In the genomic region with DNA sequence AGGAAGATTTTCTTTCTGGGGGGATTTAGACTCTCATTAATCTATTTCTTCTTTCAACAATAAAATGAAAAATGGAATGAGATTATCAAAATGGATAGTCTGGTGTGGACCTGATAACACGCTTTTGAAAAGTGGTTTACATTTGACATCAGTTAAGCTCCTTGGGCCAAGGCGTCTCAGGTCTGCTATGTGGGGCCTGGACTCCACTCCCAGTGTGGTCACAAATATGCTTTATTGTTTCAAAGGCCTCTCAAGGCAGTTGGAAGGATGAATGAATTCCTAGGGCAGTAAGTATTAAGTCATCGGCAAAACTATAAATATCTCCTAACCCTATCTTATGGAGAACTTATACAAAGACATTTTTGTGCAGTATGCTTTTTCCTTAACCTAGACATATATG, we compare ENCODE assay signal across 26 cellular contexts.
DNase-seq lines count a peak whose midpoint lies in the region; ATAC-seq, FAIRE-seq and TF ChIP-seq lines count a peak whose summit lies in the region.
"Had no signal": no experiment of that assay in that cellular context is flagged by ENCODE, and none has a peak within 500 bp of the region (broad histone marks: within the 10 kb centered on the region; RNA-seq: fewer than 3 reads in every experiment).

No MANE protein-coding gene starts in this region.

- BruUV-seq in IMR-90 (replicated peaks; lab: Mats Ljungman, UMichigan) = no TSS peak

- H3K4me1 Mint-ChIP-seq in mesothelial cell of epicardium (peaks cover 30% of the 10 kb centered on the region), HFFc6 (ENCODE audit: low read depth) (peaks cover 11% of the 10 kb centered on the region; the same call in 1 of the 2 replicates)
- H3K4me1 Mint-ChIP-seq: CD14-positive monocyte; CD8-positive, alpha-beta memory T cell had no signal

- H3K14ac ChIP-seq in IMR-90 (replicated peaks; ENCODE audit: low read depth, low read length) = peak overlapping the region; percentile 64

- no peaks in the 10 kb centered on the region for H4K20me1 ChIP-seq in IMR-90 (ENCODE audit: insufficient read depth, low read length)
- H4K20me1 ChIP-seq: BLaER1 treated with 17β-estradiol and CSF1 and Interleukin-3, amounts not matched to agents 10 nM and 100 nM had no signal

- TF ChIP-seq POLR2A in IMR-90 (IDR thresholded peaks at IDR 0.05; ENCODE audit: low read depth, low read length) = no peak
- TF ChIP-seq POLR2A in GM12892 (IDR thresholded peaks at IDR 0.05; ENCODE audit: low read depth, low read length) = no peak

- no peaks in the 10 kb centered on the region for H3K9me3 ChIP-seq in IMR-90 (ENCODE audit: control insufficient read depth, insufficient read depth, low read length)
- no peaks in the 10 kb centered on the region for H3K9me3 ChIP-seq in tibial artery
- H3K9me3 ChIP-seq: A549; BE2C; BLaER1 treated with 17β-estradiol and CSF1 and Interleukin-3, amounts not matched to agents 10 nM and 100 nM had no signal

- no peak overlapping the region for H3K4ac ChIP-seq in IMR-90 (ENCODE audit: low read depth, low read length)

- CTCF ChIA-PET in IMR-90 (lab: Yijun Ruan, JAX) = interaction anchor here (0.6 kb wide), 1 partner anchor 1238 kb away, joined by 3 read pairs; no protein-coding TSS in a partner anchor

- 0 out of 2 replicates have a peak overlapping the region, but pooled peaks have one; percentile 29 for H3K23ac ChIP-seq in IMR-90 (ENCODE audit: low read depth, low read length)

- no peaks in the 10 kb centered on the region for H3K79me1 ChIP-seq in IMR-90 (ENCODE audit: low read depth in 1 of 2, low read length in 2 of 2)

- H2BK20ac ChIP-seq in IMR-90 (ENCODE audit: low read depth, low read length) = peak overlapping the region; percentile 46; the same call in 1 of the 2 replicates

- no CpG with 5 or more reads among the region's 3 CpGs for WGBS in IMR-90 (ENCODE audit: extremely low coverage in 2 of 2, insufficient read length in 1 of 2), 2 experiments

- no peak for TF ChIP-seq CTCF in IMR-90 (conservative IDR thresholded peaks at IDR 0.05; ENCODE audit: low read depth, low read length)
- no peak for TF ChIP-seq CTCF in mesothelial cell of epicardium (IDR thresholded peaks at IDR 0.05; ENCODE audit: unreplicated experiment)
- no peak for TF ChIP-seq CTCF in HFFc6 (IDR thresholded peaks at IDR 0.05)
- no peak for TF ChIP-seq CTCF in tibial artery (IDR thresholded peaks at IDR 0.05)

- no peak overlapping the region for H3K4me2 ChIP-seq in IMR-90 (ENCODE audit: low read depth, low read length)
- H3K4me2 ChIP-seq: A549; BLaER1 treated with 17β-estradiol and CSF1 and Interleukin-3, amounts not matched to agents 10 nM and 100 nM had no signal

- H3K27me3 Mint-ChIP-seq in mesothelial cell of epicardium (ENCODE audit: low read depth) (no peaks in the 10 kb centered on the region), HFFc6 (ENCODE audit: insufficient read depth) (no peaks in the 10 kb centered on the region)

- no peak for FAIRE-seq in GM12892 (lab: Jason Lieb, UNC)
- FAIRE-seq: A549, D721Med, G401.6, GM19239, H1 had no signal

- no peak overlapping the region for H3K18ac ChIP-seq in IMR-90 (ENCODE audit: low read depth, low read length)

- intact Hi-C loops in IMR-90 (cut with micrococcal nuclease) = loop anchor here (10.0 kb wide), 1 partner anchor 627 kb away; no protein-coding TSS in a partner anchor
- intact Hi-C loops in tibial artery (cut with DNase I; ENCODE audit: low total_unique reads) = no loop called here

- H3K4me1 ChIP-seq in IMR-90 (ENCODE audit: control insufficient read depth, insufficient read depth, low read length) (no peaks in the 10 kb centered on the region), tibial artery (no peaks in the 10 kb centered on the region)
- H3K4me1 ChIP-seq: A549, BE2C had no signal

- H2BK15ac ChIP-seq in IMR-90 (ENCODE audit: low read depth, low read length) = peak overlapping the region; percentile 86; the same call in 2 of the 3 replicates

- no peaks in the 10 kb centered on the region for H3K36me3 ChIP-seq in IMR-90 (ENCODE audit: control insufficient read depth, insufficient read depth, low read length)
- no peaks in the 10 kb centered on the region for H3K36me3 ChIP-seq in tibial artery
- H3K36me3 ChIP-seq: BE2C; BLaER1 treated with 17β-estradiol and CSF1 and Interleukin-3, amounts not matched to agents 10 nM and 100 nM had no signal

- H4K8ac ChIP-seq in IMR-90 (ENCODE audit: low read depth in 2 of 2, low read length in 2 of 2) = no peak overlapping the region

- no peak overlapping the region for H3K9ac ChIP-seq in IMR-90 (ENCODE audit: low read depth, low read length)
- H3K9ac ChIP-seq: BLaER1 treated with 17β-estradiol and CSF1 and Interleukin-3, amounts not matched to agents 10 nM and 100 nM; GM23248 had no signal

- in situ Hi-C loops in IMR-90 (cut with MboI; ENCODE audit: low sequenced_read_pairs) = loop anchor here (10.0 to 25.0 kb wide), 2 partner anchors 227 to 884 kb away; no protein-coding TSS in a partner anchor

- H3K27me3 ChIP-seq in IMR-90 (ENCODE audit: control insufficient read depth, insufficient read depth, low read length) (no peaks in the 10 kb centered on the region), tibial artery (no peaks in the 10 kb centered on the region)
- H3K27me3 ChIP-seq: BE2C; BLaER1 treated with 17β-estradiol and CSF1 and Interleukin-3, amounts not matched to agents 10 nM and 100 nM had no signal

- H3K9me3 Mint-ChIP-seq in mesothelial cell of epicardium = peaks cover 6% of the 10 kb centered on the region
- no peaks in the 10 kb centered on the region for H3K9me3 Mint-ChIP-seq in HFFc6
- H3K9me3 Mint-ChIP-seq: CD4-positive, alpha-beta T cell had no signal

- no peak overlapping the region for H4K5ac ChIP-seq in IMR-90 (ENCODE audit: low read depth, low read length)

- peak overlapping the region; percentile 82 for H2AK5ac ChIP-seq in IMR-90 (ENCODE audit: low read depth, low read length)

- 0 out of 2 replicates have a peak overlapping the region, but pooled peaks have one; percentile 32 for H2BK120ac ChIP-seq in IMR-90 (ENCODE audit: low read depth, low read length)

- POLR2A ChIA-PET in IMR-90 (lab: Charles Lee; ENCODE audit: unreplicated experiment) = no interaction called here

- no peak overlapping the region for H4K91ac ChIP-seq in IMR-90 (ENCODE audit: insufficient read depth, low read depth, low read length)

- no peak overlapping the region for H3K56ac ChIP-seq in IMR-90 (ENCODE audit: extremely low read depth, insufficient read depth, low read length)

- H2BK5ac ChIP-seq in IMR-90 (ENCODE audit: low read depth, low read length, poor library complexity, severe bottlenecking) = no peak overlapping the region

- H3K27ac Mint-ChIP-seq in mesothelial cell of epicardium = peak overlapping the region; percentile 48
- no peak overlapping the region for H3K27ac Mint-ChIP-seq in HFFc6
- H3K27ac Mint-ChIP-seq: CD14-positive monocyte; CD4-positive, alpha-beta T cell; CD8-positive, alpha-beta memory T cell had no signal

- H3K4me3 ChIP-seq in IMR-90 (ENCODE audit: insufficient read depth, low read depth, low read length) = no peak overlapping the region
- no peak overlapping the region for H3K4me3 ChIP-seq in tibial artery
- H3K4me3 ChIP-seq: A549; BLaER1 treated with 17β-estradiol and CSF1 and Interleukin-3, amounts not matched to agents 10 nM and 100 nM; GM23248 had no signal

- DNase-seq in IMR-90 (peak; percentile 73), astrocyte of the hippocampus (ENCODE audit: low read depth, low spot score) (peak; percentile 31), mesothelial cell of epicardium (ENCODE audit: low spot score in 2 of 2, unreplicated experiment in 2 of 2) (no peak), GM12892 (ENCODE audit: insufficient read length) (no peak), HFFc6 (no peak), tibial artery (no peak), NCI-H2196 treated with DMSO at 0.1 percent for 48 hours (lab: John Stamatoyannopoulos, UW; ENCODE audit: unreplicated experiment) (no peak)
- DNase-seq: 8988T; ACHN; AML-193; BE2C; CD4-positive, alpha-beta T cell; CD8-positive, alpha-beta memory T cell; DMS 273 treated with DMSO at 0.1 percent for 48 hours; DMS53; DMS79 treated with DMSO at 0.1 percent for 48 hours; GM23248; H7; HCEC 1CT had no signal

- H2AFZ ChIP-seq in IMR-90 (replicated peaks; ENCODE audit: low read length, poor library complexity) = no peak overlapping the region
- H2AFZ ChIP-seq: GM23248 had no signal

- H3K9me1 ChIP-seq in IMR-90 (ENCODE audit: insufficient read depth, low read length) = no peaks in the 10 kb centered on the region

- H3K4me3 Mint-ChIP-seq in mesothelial cell of epicardium = no peak overlapping the region
- H3K4me3 Mint-ChIP-seq in HFFc6 = no peak overlapping the region
- H3K4me3 Mint-ChIP-seq: CD14-positive monocyte; CD4-positive, alpha-beta T cell; CD8-positive, alpha-beta memory T cell had no signal

- H2AK9ac ChIP-seq in IMR-90 (replicated peaks; ENCODE audit: low read depth, low read length, poor library complexity) = no peak overlapping the region

- dilution Hi-C loops in IMR-90 (cut with HindIII; ENCODE audit: low sequenced_read_pairs, unreplicated experiment) = no loop called here

- no peak for TF ChIP-seq RAD21 in IMR-90 (IDR thresholded peaks at IDR 0.05; ENCODE audit: low read length)

- no peaks in the 10 kb centered on the region for H3K36me3 Mint-ChIP-seq in mesothelial cell of epicardium
- no peaks in the 10 kb centered on the region for H3K36me3 Mint-ChIP-seq in HFFc6 (ENCODE audit: low read depth)
- H3K36me3 Mint-ChIP-seq: CD14-positive monocyte; CD8-positive, alpha-beta memory T cell had no signal

- ATAC-seq in IMR-90 (ENCODE audit: low read depth) = peak; percentile 69
- ATAC-seq: A549 had no signal

- H3K27ac ChIP-seq in IMR-90 (ENCODE audit: insufficient read depth, low read length) = no peak overlapping the region
- H3K27ac ChIP-seq in tibial artery = no peak overlapping the region
- H3K27ac ChIP-seq: A549; BLaER1 treated with 17β-estradiol and CSF1 and Interleukin-3, amounts not matched to agents 10 nM and 100 nM; GM23248 had no signal

TF ChIP-seq in IMR-90, 13 proteins besides CTCF, POLR2A, EP300 and RAD21:
- TF ChIP-seq BHLHE40 (IDR thresholded peaks at IDR 0.05; ENCODE audit: low read depth, low read length) = no peak

Comparison
In these comparisons a context has a peak if more than half of its experiments do, and no peak if none do; other contexts are left out.
1. DNase-seq: peak in IMR-90 (single experiment) and astrocyte of the hippocampus (single experiment); none in mesothelial cell of epicardium (0 of 2), GM12892 (single experiment), HFFc6 (single experiment), tibial artery (0 of 2) and NCI-H2196 treated with DMSO at 0.1 percent for 48 hours (single experiment).